10 cellular contexts compared by ENCODE assay signal in the genomic region with DNA sequence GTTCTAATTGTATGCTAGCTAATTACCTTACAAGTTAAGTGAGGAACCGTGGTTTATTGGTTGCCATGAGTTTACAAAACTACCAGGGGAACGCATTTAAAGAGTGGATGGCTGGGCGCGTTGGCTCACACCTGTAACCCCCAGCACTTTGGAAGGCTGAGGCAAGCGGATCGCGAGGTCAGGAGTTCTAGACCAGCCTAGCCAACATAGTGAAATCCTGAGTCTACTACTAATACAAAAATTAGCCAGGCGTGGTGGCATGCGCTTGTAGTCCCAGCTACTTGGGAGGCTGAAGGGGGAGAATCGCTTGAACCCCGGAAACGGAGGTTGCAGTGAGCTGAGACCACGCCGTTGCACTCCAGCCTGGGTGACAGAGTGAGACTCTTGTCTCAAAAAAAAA. TPM values are rescaled to one million over a fixed set of nuclear protein-coding genes. Genes with fewer than 3 reads are reported as not detected.
DNase-seq lines count a peak whose midpoint lies in the region; ATAC-seq, FAIRE-seq and TF ChIP-seq lines count a peak whose summit lies in the region.
"Had no signal": no experiment of that assay in that cellular context is flagged by ENCODE, and none has a peak within 500 bp of the region (broad histone marks: within the 10 kb centered on the region; RNA-seq: fewer than 3 reads in every experiment).

No MANE protein-coding gene starts in this region.

- H3K9me3 Mint-ChIP-seq in activated CD8-positive, alpha-beta memory T cell treated with anti-CD3 and anti-CD28 coated beads, Interleukin-2, amount 10 ng/mL, durations not matched to agents 7 days and 5 days (ENCODE audit: low read depth): no peaks in the 10 kb centered on the region
- H3K9me3 Mint-ChIP-seq in activated naive CD4-positive, alpha-beta T cell treated with anti-CD3 and anti-CD28 coated beads, Interleukin-2, amount 50 U/mL, for 72 hours: no peaks in the 10 kb centered on the region

- no peaks in the 10 kb centered on the region for H3K27me3 Mint-ChIP-seq in activated CD8-positive, alpha-beta memory T cell treated with anti-CD3 and anti-CD28 coated beads, Interleukin-2, amount 10 ng/mL, durations not matched to agents 7 days and 5 days

- peaks cover 21 to 25% of the 10 kb centered on the region in 2 donors for H3K4me1 ChIP-seq in kidney (ENCODE audit: control insufficient read depth in 1 of 2, insufficient read depth in 1 of 2, low read depth in 1 of 2, low read length in 2 of 2)
- peaks cover 13 to 72% (median 52%) of the 10 kb centered on the region in 4 donors for H3K4me1 ChIP-seq in stomach
- peaks cover 8 to 40% (median 21%) of the 10 kb centered on the region in 4 donors for H3K4me1 ChIP-seq in transverse colon

- no peak for DNase-seq in activated CD8-positive, alpha-beta memory T cell treated with anti-CD3 and anti-CD28 coated beads, Interleukin-2, amount 10 ng/mL, durations not matched to agents 7 days and 5 days
- no peak for DNase-seq in activated CD8-positive, alpha-beta memory T cell treated with anti-CD3 and anti-CD28 coated beads, Interleukin-2, amount 50 U/mL, for 4 hours
- DNase-seq in activated naive CD4-positive, alpha-beta T cell treated with anti-CD3 and anti-CD28 coated beads, Interleukin-2, amount 50 U/mL, for 72 hours (ENCODE audit: low spot score in 2 of 2): no peak
- DNase-seq in kidney: no peak
- no peak for DNase-seq in stomach
- DNase-seq in transverse colon: no peak
- no peak for DNase-seq in hippocampal formation (lab: John Stamatoyannopoulos, UW)
- DNase-seq in DMS 273 (lab: John Stamatoyannopoulos, UW; ENCODE audit: unreplicated experiment): no peak
- DNase-seq: activated CD4-positive, alpha-beta T cell treated with anti-CD3 and anti-CD28 coated beads for 4 hours; NCI-H446 had no signal

- CTCF ChIA-PET in activated CD8-positive, alpha-beta memory T cell treated with anti-CD3 and anti-CD28 coated beads, Interleukin-2, amount 10 ng/mL, durations not matched to agents 7 days and 5 days (lab: Charles Lee): interaction anchor here (1.4 to 3.3 kb wide), 2 partner anchors 9 to 54 kb away, joined by 4 to 17 read pairs; no protein-coding TSS in a partner anchor

- TF ChIP-seq EP300 in stomach (IDR thresholded peaks at IDR 0.05) (no peak), transverse colon (IDR thresholded peaks at IDR 0.05; ENCODE audit: low read depth) (no peak)

- H3K4me3 ChIP-seq in kidney (ENCODE audit: low read length in 2 of 2) (peak overlapping the region; percentile 75 to 93), stomach (peak overlapping the region; percentile 78 to 98 (median 86)), transverse colon (peak overlapping the region in 1 of 4 donors; percentile 93)

- intact Hi-C loops in kidney (cut with DNase I): no loop called here
- intact Hi-C loops in stomach (cut with DNase I; ENCODE audit: low total_unique reads): no loop called here
- intact Hi-C loops in transverse colon (cut with DNase I; ENCODE audit: low total_unique reads): no loop called here

- peak overlapping the region in 1 of 2 donors; percentile 29 for H3K9ac ChIP-seq in kidney (ENCODE audit: low read length in 2 of 2)

- peaks cover 45% of the 10 kb centered on the region for H3K4me1 Mint-ChIP-seq in activated CD8-positive, alpha-beta memory T cell treated with anti-CD3 and anti-CD28 coated beads, Interleukin-2, amount 10 ng/mL, durations not matched to agents 7 days and 5 days

- ATAC-seq in activated CD8-positive, alpha-beta memory T cell treated with anti-CD3 and anti-CD28 coated beads, Interleukin-2, amount 10 ng/mL, durations not matched to agents 7 days and 5 days: no peak
- no peak for ATAC-seq in activated naive CD4-positive, alpha-beta T cell treated with anti-CD3 and anti-CD28 coated beads, Interleukin-2, amount 50 U/mL, for 72 hours

- H3K27ac ChIP-seq in kidney (ENCODE audit: low read depth in 2 of 2, low read length in 2 of 2) (no peak overlapping the region), stomach (peak overlapping the region in 2 of 5 donors; percentile 100), transverse colon (peak overlapping the region in 1 of 4 donors; percentile 99)

- FAIRE-seq in kidney (lab: Jason Lieb, UNC): no peak

- peak overlapping the region; percentile 9 for H3K27ac Mint-ChIP-seq in activated CD8-positive, alpha-beta memory T cell treated with anti-CD3 and anti-CD28 coated beads, Interleukin-2, amount 10 ng/mL, durations not matched to agents 7 days and 5 days
- H3K27ac Mint-ChIP-seq in activated naive CD4-positive, alpha-beta T cell treated with anti-CD3 and anti-CD28 coated beads, Interleukin-2, amount 50 U/mL, for 72 hours: peak overlapping the region; percentile 77 to 99

- TF ChIP-seq POLR2A in stomach (IDR thresholded peaks at IDR 0.05) (no peak), transverse colon (IDR thresholded peaks at IDR 0.05) (no peak)

- WGBS in stomach, 5 donors: 89 to 93% (median 93%) methylated on average over 14 of the region's 14 CpGs
- 92 to 94% methylated on average over 11 to 14 of the region's 14 CpGs for WGBS in transverse colon (ENCODE audit: low coverage in 1 of 2), 2 donors

- TF ChIP-seq CTCF in kidney (IDR thresholded peaks at IDR 0.05; ENCODE audit: borderline replicate concordance, extremely low read depth, insufficient read depth) (no peak), stomach (IDR thresholded peaks at IDR 0.05) (no peak), transverse colon (IDR thresholded peaks at IDR 0.05) (no peak)

- H3K36me3 Mint-ChIP-seq in activated CD8-positive, alpha-beta memory T cell treated with anti-CD3 and anti-CD28 coated beads, Interleukin-2, amount 10 ng/mL, durations not matched to agents 7 days and 5 days: peaks cover 63% of the 10 kb centered on the region
- H3K36me3 Mint-ChIP-seq in activated naive CD4-positive, alpha-beta T cell treated with anti-CD3 and anti-CD28 coated beads, Interleukin-2, amount 50 U/mL, for 72 hours: peaks cover 55 to 57% of the 10 kb centered on the region in 2 donors

- H3K27me3 ChIP-seq in stomach: no peaks in the 10 kb centered on the region
- H3K27me3 ChIP-seq in transverse colon: no peaks in the 10 kb centered on the region

- in situ Hi-C loops in transverse colon (cut with MboI; ENCODE audit: low pct_ligation_motif_present in 1 of 4, low pct_unique_long_range_greater_than_20kb in 1 of 4, low sequenced_read_pairs in 3 of 4): loop anchor here in 1 of 4 donors (10.0 kb wide), 1 partner anchor 49 kb away; a partner anchor contains a TSS

- peak overlapping the region; percentile 95 for H3K4me3 Mint-ChIP-seq in activated CD8-positive, alpha-beta memory T cell treated with anti-CD3 and anti-CD28 coated beads, Interleukin-2, amount 10 ng/mL, durations not matched to agents 7 days and 5 days

- peaks cover 57 to 61% of the 10 kb centered on the region in 2 donors for H3K36me3 ChIP-seq in kidney (ENCODE audit: control insufficient read depth in 1 of 2, insufficient read depth in 2 of 2, low read length in 2 of 2)
- peaks cover 57 to 59% (median 59%) of the 10 kb centered on the region in 4 donors for H3K36me3 ChIP-seq in stomach
- H3K36me3 ChIP-seq in transverse colon: peaks cover 3 to 58% (median 31%) of the 10 kb centered on the region in 4 donors

- H3K9me3 ChIP-seq in kidney (ENCODE audit: control insufficient read depth in 1 of 2, low read length in 2 of 2): no peaks in the 10 kb centered on the region
- H3K9me3 ChIP-seq in stomach: no peaks in the 10 kb centered on the region
- no peaks in the 10 kb centered on the region for H3K9me3 ChIP-seq in transverse colon

RNA-seq across cellular contexts. Expression of a gene that starts 2.2 kb away (rescaled TPM):
- total RNA-seq in activated CD8-positive, alpha-beta memory T cell treated with anti-CD3 and anti-CD28 coated beads, Interleukin-2, amount 10 ng/mL, durations not matched to agents 7 days and 5 days: 100 to 1,000 TPM; 187 to 255 TPM
- total RNA-seq in activated naive CD4-positive, alpha-beta T cell treated with anti-CD3 and anti-CD28 coated beads, Interleukin-2, amount 50 U/mL, for 72 hours: 100 to 1,000 TPM; 154 to 243 TPM
- total RNA-seq in kidney (229 TPM), stomach (100 to 1,000 TPM in 4 of 5 donors, 10 to 100 TPM in 1; 48.4 to 401 (median 202) TPM), transverse colon (100 to 1,000 TPM; 210 to 312 (median 266) TPM)
- polyA plus RNA-seq in kidney (ENCODE audit: insufficient read depth, low read depth, low replicate concordance) (91.2 TPM), stomach (10 to 100 TPM; 44.3 to 83.9 (median 51.9) TPM)

RNA-seq across cellular contexts. Expression of a gene that starts 49.0 kb away (rescaled TPM):
- total RNA-seq in activated CD8-positive, alpha-beta memory T cell treated with anti-CD3 and anti-CD28 coated beads, Interleukin-2, amount 10 ng/mL, durations not matched to agents 7 days and 5 days: 10 to 100 TPM; 79.9 to 88.5 TPM
- total RNA-seq in activated naive CD4-positive, alpha-beta T cell treated with anti-CD3 and anti-CD28 coated beads, Interleukin-2, amount 50 U/mL, for 72 hours: 10 to 100 TPM; 67.0 to 91.4 TPM
- 83.1 TPM for total RNA-seq in kidney
- polyA plus RNA-seq in kidney (ENCODE audit: insufficient read depth, low read depth, low replicate concordance): 39.8 TPM
- total RNA-seq in stomach: 100 to 1,000 TPM in 4 of 5 donors, 10 to 100 TPM in 1; 85.8 to 157 (median 141) TPM
- polyA plus RNA-seq in stomach: 10 to 100 TPM; 52.6 to 62.0 (median 61.8) TPM
- total RNA-seq in transverse colon: 10 to 100 TPM; 61.3 to 98.0 (median 78.8) TPM
